11 cellular contexts compared by ENCODE assay signal in genomic region chr4:10184501-10184938, GRCh38.
DNase-seq lines count a peak whose midpoint lies in the region; ATAC-seq and TF ChIP-seq lines count a peak whose summit lies in the region.
"Had no signal": no experiment of that assay in that cellular context is flagged by ENCODE, and none has a peak within 500 bp of the region (broad histone marks: within the 10 kb centered on the region; RNA-seq: fewer than 3 reads in every experiment).

No MANE protein-coding gene starts in this region.

- no peak for TF ChIP-seq POLR2A in IMR-90 (IDR thresholded peaks at IDR 0.05; ENCODE audit: low read depth, low read length)

- H3K23ac ChIP-seq in IMR-90 (ENCODE audit: low read depth, low read length), result no peak overlapping the region

- no TSS peak for BruUV-seq in IMR-90 (replicated peaks; lab: Mats Ljungman, UMichigan)

- peak overlapping the region in 1 of 2 experiments; percentile 1; a peak in 1 of 4 replicates for H4K8ac ChIP-seq in IMR-90 (ENCODE audit: low read depth in 2 of 2, low read length in 2 of 2)

- no peak for ATAC-seq in natural killer cell treated with Interleukin-12 subunit alpha and Interleukin-12 subunit beta and Interleukin-15 and Interleukin-18, amount 100 ng/mL, for 72 hours
- ATAC-seq in natural killer cell (no peak), IMR-90 (ENCODE audit: low read depth) (no peak)
- ATAC-seq: A549 had no signal

- H3K36me3 ChIP-seq in IMR-90 (ENCODE audit: control insufficient read depth, insufficient read depth, low read length) (no peaks in the 10 kb centered on the region), neutrophil (no peaks in the 10 kb centered on the region), brain microvascular endothelial cell (replicated peaks) (no peaks in the 10 kb centered on the region)
- H3K36me3 ChIP-seq: BLaER1 had no signal

- no peak overlapping the region for H2BK120ac ChIP-seq in IMR-90 (ENCODE audit: low read depth, low read length)

- no peaks in the 10 kb centered on the region for H3K27me3 Mint-ChIP-seq in natural killer cell treated with Interleukin-12 subunit alpha and Interleukin-12 subunit beta and Interleukin-15 and Interleukin-18, amount 100 ng/mL, for 72 hours
- H3K27me3 Mint-ChIP-seq in natural killer cell (ENCODE audit: low read depth in 2 of 2), result no peaks in the 10 kb centered on the region

- no peaks in the 10 kb centered on the region for H3K9me3 ChIP-seq in IMR-90 (ENCODE audit: control insufficient read depth, insufficient read depth, low read length)
- no peaks in the 10 kb centered on the region for H3K9me3 ChIP-seq in neutrophil
- H3K9me3 ChIP-seq: A549, BLaER1 had no signal

- in situ Hi-C loops in IMR-90 (cut with MboI; ENCODE audit: low sequenced_read_pairs) (loop anchor here (25.0 kb wide), 1 partner anchor 97 kb away; no protein-coding TSS in a partner anchor), brain microvascular endothelial cell (cut with HindIII; ENCODE audit: low pct_ligation_motif_present, low sequenced_read_pairs) (no loop called here)

- H3K4me1 ChIP-seq in IMR-90 (ENCODE audit: control insufficient read depth, insufficient read depth, low read length) (peaks cover 11% of the 10 kb centered on the region; the same call in 1 of the 2 replicates), neutrophil (ENCODE audit: control insufficient read depth in 1 of 2, insufficient read depth in 1 of 2, low read depth in 1 of 2, low read length in 1 of 2) (peaks cover 50 to 51% of the 10 kb centered on the region in 2 experiments)
- H3K4me1 ChIP-seq: A549 had no signal

- WGBS in IMR-90 (ENCODE audit: extremely low coverage in 2 of 2, insufficient read length in 1 of 2), 2 experiments, result 69% methylated on average over 5 of the region's 7 CpGs; no CpG with 5 or more reads in 1 of the 2 experiments

- POLR2A ChIA-PET in IMR-90 (lab: Charles Lee; ENCODE audit: unreplicated experiment), result no interaction called here

- H3K4me3 Mint-ChIP-seq in natural killer cell treated with Interleukin-12 subunit alpha and Interleukin-12 subunit beta and Interleukin-15 and Interleukin-18, amount 100 ng/mL, for 72 hours, result no peak overlapping the region
- H3K4me3 Mint-ChIP-seq in natural killer cell, result no peak overlapping the region

- no peak for DNase-seq in natural killer cell treated with Interleukin-12 subunit alpha and Interleukin-12 subunit beta and Interleukin-15 and Interleukin-18, amount 100 ng/mL, for 72 hours (ENCODE audit: low spot score)
- no peak for DNase-seq in natural killer cell
- no peak for DNase-seq in IMR-90
- no peak for DNase-seq in occipital lobe (lab: John Stamatoyannopoulos, UW)
- DNase-seq in brain microvascular endothelial cell, result no peak
- DNase-seq: DMS 273 treated with DMSO at 0.1 percent for 48 hours, HCEC 1CT had no signal

- H3K4me3 ChIP-seq in IMR-90 (ENCODE audit: insufficient read depth, low read depth, low read length), result no peak overlapping the region
- no peak overlapping the region for H3K4me3 ChIP-seq in neutrophil (ENCODE audit: low read depth in 1 of 2, low read length in 1 of 2)
- no peak overlapping the region for H3K4me3 ChIP-seq in brain microvascular endothelial cell (ENCODE audit: low read depth, low read length)
- H3K4me3 ChIP-seq: A549, BLaER1 had no signal

- dilution Hi-C loops in IMR-90 (cut with HindIII; ENCODE audit: low sequenced_read_pairs, unreplicated experiment), result no loop called here

- H3K4me2 ChIP-seq in IMR-90 (ENCODE audit: low read depth, low read length), result no peak overlapping the region
- H3K4me2 ChIP-seq: A549, BLaER1 had no signal

- CTCF ChIA-PET in IMR-90 (lab: Yijun Ruan, JAX), result no interaction called here

- no peak overlapping the region for H2AK5ac ChIP-seq in IMR-90 (ENCODE audit: low read depth, low read length)

- peak overlapping the region; percentile 47 for H4K91ac ChIP-seq in IMR-90 (ENCODE audit: insufficient read depth, low read depth, low read length)

- H4K20me1 ChIP-seq in IMR-90 (ENCODE audit: insufficient read depth, low read length), result no peaks in the 10 kb centered on the region
- H4K20me1 ChIP-seq: BLaER1 had no signal

- no peak overlapping the region for H3K56ac ChIP-seq in IMR-90 (ENCODE audit: extremely low read depth, insufficient read depth, low read length)

- H3K4me1 Mint-ChIP-seq in natural killer cell treated with Interleukin-12 subunit alpha and Interleukin-12 subunit beta and Interleukin-15 and Interleukin-18, amount 100 ng/mL, for 72 hours (ENCODE audit: low read depth in 2 of 2), result peaks cover 51 to 65% of the 10 kb centered on the region in 2 donors
- H3K4me1 Mint-ChIP-seq in natural killer cell, result peaks cover 37 to 44% of the 10 kb centered on the region in 2 donors

- H2AFZ ChIP-seq in IMR-90 (replicated peaks; ENCODE audit: low read length, poor library complexity), result peak overlapping the region; percentile 23

- no peaks in the 10 kb centered on the region for H3K79me1 ChIP-seq in IMR-90 (ENCODE audit: low read depth in 1 of 2, low read length in 2 of 2)

- peak overlapping the region; percentile 54 for H2BK5ac ChIP-seq in IMR-90 (ENCODE audit: low read depth, low read length, poor library complexity, severe bottlenecking)

- H3K27ac ChIP-seq in IMR-90 (ENCODE audit: insufficient read depth, low read length) (no peak overlapping the region), neutrophil (peak overlapping the region; percentile 92), brain microvascular endothelial cell (no peak overlapping the region)
- H3K27ac ChIP-seq: A549, BLaER1, HL-60 had no signal

- H3K18ac ChIP-seq in IMR-90 (ENCODE audit: low read depth, low read length), result peak overlapping the region; percentile 52; the same call in 1 of the 2 replicates

- H3K14ac ChIP-seq in IMR-90 (replicated peaks; ENCODE audit: low read depth, low read length), result no peak overlapping the region

- peaks cover 9% of the 10 kb centered on the region for H3K36me3 Mint-ChIP-seq in natural killer cell treated with Interleukin-12 subunit alpha and Interleukin-12 subunit beta and Interleukin-15 and Interleukin-18, amount 100 ng/mL, for 72 hours
- no peaks in the 10 kb centered on the region for H3K36me3 Mint-ChIP-seq in natural killer cell

- H3K9me1 ChIP-seq in IMR-90 (ENCODE audit: insufficient read depth, low read length), result 0 out of 2 replicates have a peak, but pooled peaks cover 4% of the 10 kb centered on the region

- H3K9me3 Mint-ChIP-seq in natural killer cell treated with Interleukin-12 subunit alpha and Interleukin-12 subunit beta and Interleukin-15 and Interleukin-18, amount 100 ng/mL, for 72 hours, result no peaks in the 10 kb centered on the region
- H3K9me3 Mint-ChIP-seq in natural killer cell, result peaks cover 0 to 3% of the 10 kb centered on the region in 2 donors

- no peak overlapping the region for H2BK15ac ChIP-seq in IMR-90 (ENCODE audit: low read depth, low read length)

- intact Hi-C loops in natural killer cell (cut with micrococcal nuclease), result no loop called here
- intact Hi-C loops in IMR-90 (cut with micrococcal nuclease), result no loop called here

- H3K4ac ChIP-seq in IMR-90 (ENCODE audit: low read depth, low read length), result no peak overlapping the region

- H3K27ac Mint-ChIP-seq in natural killer cell treated with Interleukin-12 subunit alpha and Interleukin-12 subunit beta and Interleukin-15 and Interleukin-18, amount 100 ng/mL, for 72 hours, result peak overlapping the region; percentile 30 to 95
- no peak overlapping the region for H3K27ac Mint-ChIP-seq in natural killer cell

- H2AK9ac ChIP-seq in IMR-90 (replicated peaks; ENCODE audit: low read depth, low read length, poor library complexity), result no peak overlapping the region

- no peak for TF ChIP-seq RAD21 in IMR-90 (IDR thresholded peaks at IDR 0.05; ENCODE audit: low read length)

- H3K9ac ChIP-seq in IMR-90 (ENCODE audit: low read depth, low read length), result no peak overlapping the region
- H3K9ac ChIP-seq: BLaER1 had no signal

- H3K27me3 ChIP-seq in IMR-90 (ENCODE audit: control insufficient read depth, insufficient read depth, low read length), result no peaks in the 10 kb centered on the region
- no peaks in the 10 kb centered on the region for H3K27me3 ChIP-seq in neutrophil
- H3K27me3 ChIP-seq in brain microvascular endothelial cell (replicated peaks), result no peaks in the 10 kb centered on the region
- H3K27me3 ChIP-seq: BLaER1 had no signal

- peak overlapping the region; percentile 63; the same call in 1 of the 2 replicates for H4K5ac ChIP-seq in IMR-90 (ENCODE audit: low read depth, low read length)

- H2BK20ac ChIP-seq in IMR-90 (ENCODE audit: low read depth, low read length), result no peak overlapping the region; the same call in 1 of the 2 replicates

- TF ChIP-seq CTCF in natural killer cell (IDR thresholded peaks at IDR 0.05) (no peak), IMR-90 (conservative IDR thresholded peaks at IDR 0.05; ENCODE audit: low read depth, low read length) (no peak), neutrophil (IDR thresholded peaks at IDR 0.05) (no peak), brain microvascular endothelial cell (IDR thresholded peaks at IDR 0.05; ENCODE audit: low read depth, low read length, missing control alignments) (no peak)

TF ChIP-seq in IMR-90, 13 proteins besides CTCF, POLR2A, EP300 and RAD21:
- no peak for TF ChIP-seq BHLHE40 (IDR thresholded peaks at IDR 0.05; ENCODE audit: low read depth, low read length)
- no peak for TF ChIP-seq MAZ (IDR thresholded peaks at IDR 0.05; ENCODE audit: borderline replicate concordance, low read depth, low read length)
- TF ChIP-seq SMC3 (IDR thresholded peaks at IDR 0.05; ENCODE audit: low read depth, low read length), result no peak
- TF ChIP-seq, protein P1, sequence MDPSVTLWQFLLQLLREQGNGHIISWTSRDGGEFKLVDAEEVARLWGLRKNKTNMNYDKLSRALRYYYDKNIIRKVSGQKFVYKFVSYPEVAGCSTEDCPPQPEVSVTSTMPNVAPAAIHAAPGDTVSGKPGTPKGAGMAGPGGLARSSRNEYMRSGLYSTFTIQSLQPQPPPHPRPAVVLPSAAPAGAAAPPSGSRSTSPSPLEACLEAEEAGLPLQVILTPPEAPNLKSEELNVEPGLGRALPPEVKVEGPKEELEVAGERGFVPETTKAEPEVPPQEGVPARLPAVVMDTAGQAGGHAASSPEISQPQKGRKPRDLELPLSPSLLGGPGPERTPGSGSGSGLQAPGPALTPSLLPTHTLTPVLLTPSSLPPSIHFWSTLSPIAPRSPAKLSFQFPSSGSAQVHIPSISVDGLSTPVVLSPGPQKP (IDR thresholded peaks at IDR 0.05; ENCODE audit: borderline replicate concordance, low read depth, low read length), result no peak
- no peak for TF ChIP-seq MAFK (IDR thresholded peaks at IDR 0.05; ENCODE audit: low read depth, low read length)
- TF ChIP-seq RFX5 (IDR thresholded peaks at IDR 0.05; ENCODE audit: low read depth, low read length), result no peak
- TF ChIP-seq CEBPB (IDR thresholded peaks at IDR 0.05; ENCODE audit: low read depth, low read length), result no peak
- TF ChIP-seq MXI1 (IDR thresholded peaks at IDR 0.05; ENCODE audit: borderline replicate concordance, low read depth, low read length), result no peak
- no peak for TF ChIP-seq NFE2L2 (IDR thresholded peaks at IDR 0.05; ENCODE audit: low read depth, low read length)

Comparison
In these comparisons a context has a peak if more than half of its experiments do, and no peak if none do; other contexts are left out.
1. H3K27ac Mint-ChIP-seq: peak in natural killer cell treated with Interleukin-12 subunit alpha and Interleukin-12 subunit beta and Interleukin-15 and Interleukin-18, amount 100 ng/mL, for 72 hours (2 of 2); none in natural killer cell (0 of 2).